Comparison of ENCODE assay signal across 8 cellular contexts in genomic region chr6:22281691-22282090, GRCh38. TPM values are rescaled to one million over a fixed set of nuclear protein-coding genes. Genes with fewer than 3 reads are reported as not detected.
"Had no signal": no experiment of that assay in that cellular context is flagged by ENCODE, and none has a peak within 500 bp of the region (broad histone marks: within the 10 kb centered on the region; RNA-seq: fewer than 3 reads in every experiment).

No MANE protein-coding gene starts in this region.

- H3K9me3 ChIP-seq: HAP-1 had no signal

- H3K4me1 ChIP-seq: HAP-1 had no signal

- H3K36me3 ChIP-seq: HAP-1 had no signal

- H3K4me3 Mint-ChIP-seq: HFFc6 had no signal

- H3K27ac Mint-ChIP-seq: HFFc6 had no signal

- DNase-seq: GOT3, H7, HFFc6, IMR-90 had no signal

- H3K4me3 ChIP-seq: HAP-1, K562 had no signal

RNA-seq across cellular contexts. Expression of gene PRL, which starts 15.1 kb away (rescaled TPM):
- total RNA-seq: H4, H7, HFFc6, HT-29, IMR-90, K562 had no signal
- polyA plus RNA-seq: IMR-90, K562 had no signal
